3 cellular contexts compared by ENCODE assay signal in the genomic region with DNA sequence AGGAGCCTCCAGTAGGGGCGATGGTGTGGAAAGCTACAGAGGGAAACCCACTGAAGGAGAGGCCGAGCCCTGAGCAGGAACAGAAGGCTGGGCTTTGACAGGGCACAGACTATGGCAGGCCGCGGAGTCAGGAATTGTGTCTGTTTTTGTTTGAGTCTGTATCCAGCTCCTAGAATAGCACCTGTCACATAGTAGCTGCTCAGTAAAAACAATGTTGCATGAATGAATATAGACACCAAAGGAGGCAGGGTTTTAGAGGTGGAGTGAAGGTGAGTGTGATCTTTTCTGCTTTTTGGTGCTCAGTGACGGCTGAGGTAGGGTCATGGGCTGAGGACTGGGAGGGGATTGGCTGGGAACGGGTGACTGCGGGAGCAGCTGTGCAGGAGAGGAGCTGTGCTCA.
A peak's percentile ranks its signal among the peaks of the same experiment; 100 is the strongest.
TF ChIP-seq lines count a peak whose summit lies in the region.

No MANE protein-coding gene starts in this region.

TF ChIP-seq in GM12891, 5 proteins besides CTCF, POLR2A, EP300 and RAD21:
- TF ChIP-seq POLR2AphosphoS5 (IDR thresholded peaks at IDR 0.05; ENCODE audit: low read depth, low read length), result no peak
- no peak for TF ChIP-seq PAX5 (IDR thresholded peaks at IDR 0.05; ENCODE audit: insufficient read depth, low read length, severe bottlenecking)
- TF ChIP-seq SPI1 (IDR thresholded peaks at IDR 0.05; ENCODE audit: low read depth, low read length), result no peak
- TF ChIP-seq TAF1 (IDR thresholded peaks at IDR 0.05; ENCODE audit: low read depth, low read length), result no peak
- TF ChIP-seq POU2F2 (IDR thresholded peaks at IDR 0.05; ENCODE audit: low read depth, low read length), result no peak

TF ChIP-seq in GM23338, 12 proteins besides CTCF, POLR2A, EP300 and RAD21:
- no peak for TF ChIP-seq POLR2AphosphoS5 (IDR thresholded peaks at IDR 0.05; ENCODE audit: low read depth)
- TF ChIP-seq, protein P1, sequence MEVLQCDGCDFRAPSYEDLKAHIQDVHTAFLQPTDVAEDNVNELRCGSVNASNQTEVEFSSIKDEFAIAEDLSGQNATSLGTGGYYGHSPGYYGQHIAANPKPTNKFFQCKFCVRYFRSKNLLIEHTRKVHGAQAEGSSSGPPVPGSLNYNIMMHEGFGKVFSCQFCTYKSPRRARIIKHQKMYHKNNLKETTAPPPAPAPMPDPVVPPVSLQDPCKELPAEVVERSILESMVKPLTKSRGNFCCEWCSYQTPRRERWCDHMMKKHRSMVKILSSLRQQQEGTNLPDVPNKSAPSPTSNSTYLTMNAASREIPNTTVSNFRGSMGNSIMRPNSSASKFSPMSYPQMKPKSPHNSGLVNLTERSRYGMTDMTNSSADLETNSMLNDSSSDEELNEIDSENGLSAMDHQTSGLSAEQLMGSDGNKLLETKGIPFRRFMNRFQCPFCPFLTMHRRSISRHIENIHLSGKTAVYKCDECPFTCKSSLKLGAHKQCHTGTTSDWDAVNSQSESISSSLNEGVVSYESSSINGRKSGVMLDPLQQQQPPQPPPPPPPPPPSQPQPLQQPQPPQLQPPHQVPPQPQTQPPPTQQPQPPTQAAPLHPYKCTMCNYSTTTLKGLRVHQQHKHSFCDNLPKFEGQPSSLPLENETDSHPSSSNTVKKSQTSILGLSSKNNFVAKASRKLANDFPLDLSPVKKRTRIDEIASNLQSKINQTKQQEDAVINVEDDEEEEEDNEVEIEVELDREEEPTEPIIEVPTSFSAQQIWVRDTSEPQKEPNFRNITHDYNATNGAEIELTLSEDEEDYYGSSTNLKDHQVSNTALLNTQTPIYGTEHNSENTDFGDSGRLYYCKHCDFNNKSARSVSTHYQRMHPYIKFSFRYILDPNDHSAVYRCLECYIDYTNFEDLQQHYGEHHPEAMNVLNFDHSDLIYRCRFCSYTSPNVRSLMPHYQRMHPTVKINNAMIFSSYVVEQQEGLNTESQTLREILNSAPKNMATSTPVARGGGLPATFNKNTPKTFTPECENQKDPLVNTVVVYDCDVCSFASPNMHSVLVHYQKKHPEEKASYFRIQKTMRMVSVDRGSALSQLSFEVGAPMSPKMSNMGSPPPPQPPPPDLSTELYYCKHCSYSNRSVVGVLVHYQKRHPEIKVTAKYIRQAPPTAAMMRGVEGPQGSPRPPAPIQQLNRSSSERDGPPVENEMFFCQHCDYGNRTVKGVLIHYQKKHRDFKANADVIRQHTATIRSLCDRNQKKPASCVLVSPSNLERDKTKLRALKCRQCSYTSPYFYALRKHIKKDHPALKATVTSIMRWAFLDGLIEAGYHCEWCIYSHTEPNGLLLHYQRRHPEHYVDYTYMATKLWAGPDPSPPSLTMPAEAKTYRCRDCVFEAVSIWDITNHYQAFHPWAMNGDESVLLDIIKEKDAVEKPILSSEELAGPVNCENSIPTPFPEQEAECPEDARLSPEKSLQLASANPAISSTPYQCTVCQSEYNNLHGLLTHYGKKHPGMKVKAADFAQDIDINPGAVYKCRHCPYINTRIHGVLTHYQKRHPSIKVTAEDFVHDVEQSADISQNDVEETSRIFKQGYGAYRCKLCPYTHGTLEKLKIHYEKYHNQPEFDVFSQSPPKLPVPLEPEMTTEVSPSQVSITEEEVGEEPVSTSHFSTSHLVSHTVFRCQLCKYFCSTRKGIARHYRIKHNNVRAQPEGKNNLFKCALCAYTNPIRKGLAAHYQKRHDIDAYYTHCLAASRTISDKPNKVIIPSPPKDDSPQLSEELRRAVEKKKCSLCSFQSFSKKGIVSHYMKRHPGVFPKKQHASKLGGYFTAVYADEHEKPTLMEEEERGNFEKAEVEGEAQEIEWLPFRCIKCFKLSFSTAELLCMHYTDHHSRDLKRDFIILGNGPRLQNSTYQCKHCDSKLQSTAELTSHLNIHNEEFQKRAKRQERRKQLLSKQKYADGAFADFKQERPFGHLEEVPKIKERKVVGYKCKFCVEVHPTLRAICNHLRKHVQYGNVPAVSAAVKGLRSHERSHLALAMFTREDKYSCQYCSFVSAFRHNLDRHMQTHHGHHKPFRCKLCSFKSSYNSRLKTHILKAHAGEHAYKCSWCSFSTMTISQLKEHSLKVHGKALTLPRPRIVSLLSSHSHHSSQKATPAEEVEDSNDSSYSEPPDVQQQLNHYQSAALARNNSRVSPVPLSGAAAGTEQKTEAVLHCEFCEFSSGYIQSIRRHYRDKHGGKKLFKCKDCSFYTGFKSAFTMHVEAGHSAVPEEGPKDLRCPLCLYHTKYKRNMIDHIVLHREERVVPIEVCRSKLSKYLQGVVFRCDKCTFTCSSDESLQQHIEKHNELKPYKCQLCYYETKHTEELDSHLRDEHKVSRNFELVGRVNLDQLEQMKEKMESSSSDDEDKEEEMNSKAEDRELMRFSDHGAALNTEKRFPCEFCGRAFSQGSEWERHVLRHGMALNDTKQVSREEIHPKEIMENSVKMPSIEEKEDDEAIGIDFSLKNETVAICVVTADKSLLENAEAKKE (CRISPR knock-in tag; IDR thresholded peaks at IDR 0.05), result no peak
- no peak for TF ChIP-seq REST (IDR thresholded peaks at IDR 0.05; ENCODE audit: unreplicated experiment)

TF ChIP-seq in H1, 55 proteins besides CTCF, POLR2A, EP300 and RAD21:
- peak; percentile 41; the same call in 1 of the 2 replicates for TF ChIP-seq TBP (IDR thresholded peaks at IDR 0.05; ENCODE audit: low read depth, low read length)
- TF ChIP-seq TEAD4 (IDR thresholded peaks at IDR 0.05; ENCODE audit: low read depth, low read length), result no peak
- TF ChIP-seq BACH1 (IDR thresholded peaks at IDR 0.05; ENCODE audit: low read length), result no peak
TF ChIP-seq in H1: peak in this region for 1.
